In the genomic region with DNA sequence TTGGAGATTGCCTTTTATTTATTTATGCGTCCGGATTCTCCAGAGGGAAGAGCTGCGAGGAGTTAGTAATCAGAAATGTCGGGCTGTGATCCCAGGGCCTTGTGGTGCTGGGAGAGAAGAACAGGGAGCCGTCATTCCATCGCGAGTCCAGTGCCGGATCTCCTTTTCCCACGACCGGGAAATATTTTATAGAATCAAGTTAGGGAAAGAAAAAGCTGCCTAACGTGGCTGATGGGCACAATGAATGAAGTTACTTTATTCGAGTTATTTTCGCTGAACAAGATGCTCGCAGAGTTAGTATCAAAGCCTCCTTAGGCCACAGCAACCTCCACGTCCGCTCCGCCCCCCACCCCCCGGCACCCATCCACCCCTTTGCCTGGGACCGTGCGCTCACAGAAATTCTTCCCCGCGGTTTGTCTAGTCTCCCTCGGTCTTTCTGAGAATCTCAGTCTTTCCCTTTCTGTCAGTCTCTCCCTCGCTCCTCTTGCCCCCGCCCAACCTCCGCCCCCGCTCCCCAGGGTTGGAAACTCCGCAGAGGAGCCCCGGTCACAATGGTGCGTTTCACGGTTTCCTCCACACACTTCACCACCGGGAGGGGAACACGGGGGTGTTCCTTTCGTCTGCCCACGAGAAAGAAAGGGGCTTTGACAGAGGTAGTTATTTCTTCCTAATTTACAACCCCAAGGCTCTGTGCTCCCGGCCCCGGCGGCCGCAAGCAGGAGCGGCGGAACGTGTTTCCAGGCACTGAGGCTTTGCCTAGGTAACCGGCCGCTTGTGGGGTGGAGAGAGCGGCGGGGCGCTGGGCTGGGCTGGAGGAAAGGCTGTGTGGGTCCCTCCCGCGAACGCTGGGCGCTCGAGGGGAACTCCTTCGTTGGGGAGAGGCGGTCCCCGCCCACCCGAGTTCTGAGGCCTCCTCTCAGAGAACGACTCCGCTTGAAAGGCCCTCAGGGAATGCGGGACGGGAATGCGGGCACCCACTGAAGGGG, we compare ENCODE assay signal across 8 cellular contexts. TPM values are rescaled to one million over a fixed set of nuclear protein-coding genes. Genes with fewer than 3 reads are reported as not detected.
DNase-seq lines count a peak whose midpoint lies in the region; ATAC-seq, FAIRE-seq and TF ChIP-seq lines count a peak whose summit lies in the region.

No MANE protein-coding gene starts in this region.

- H3K27ac Mint-ChIP-seq in activated CD4-positive, alpha-beta T cell treated with anti-CD3 and anti-CD28 coated beads for 36 hours: peak overlapping the region; percentile 69

- H4K20me1 ChIP-seq in BLaER1: peaks cover 46% of the 10 kb centered on the region

- no peak for TF ChIP-seq CTCF in coronary artery (IDR thresholded peaks at IDR 0.05)

- peak overlapping the region; percentile 92 for H3K4me2 ChIP-seq in BLaER1

- no peak for ATAC-seq in activated CD4-positive, alpha-beta T cell treated with anti-CD3 and anti-CD28 coated beads for 36 hours
- ATAC-seq in HG02763 (IDR thresholded peaks at IDR 0.05; ENCODE audit: unreplicated experiment) (no peak), GM21367 (IDR thresholded peaks at IDR 0.05; ENCODE audit: unreplicated experiment) (no peak)

- CTCF ChIA-PET in activated CD4-positive, alpha-beta T cell treated with anti-CD3 and anti-CD28 coated beads for 36 hours (lab: Charles Lee): interaction anchor here (0.7 to 2.9 kb wide), 13 partner anchors 10 to 661 kb away, joined by 3 to 16 read pairs (median 4); no protein-coding TSS in a partner anchor

- peaks cover 44% of the 10 kb centered on the region for H3K36me3 Mint-ChIP-seq in activated CD4-positive, alpha-beta T cell treated with anti-CD3 and anti-CD28 coated beads for 36 hours (ENCODE audit: low read depth)

- peaks cover 8% of the 10 kb centered on the region for H3K27me3 Mint-ChIP-seq in activated CD4-positive, alpha-beta T cell treated with anti-CD3 and anti-CD28 coated beads for 36 hours

- POLR2A ChIA-PET in activated CD4-positive, alpha-beta T cell treated with anti-CD3 and anti-CD28 coated beads for 36 hours (lab: Charles Lee): interaction anchor here (1.0 kb wide), 1 partner anchor 83 kb away, joined by 3 read pairs; no protein-coding TSS in a partner anchor

- H3K9me3 Mint-ChIP-seq in activated CD4-positive, alpha-beta T cell treated with anti-CD3 and anti-CD28 coated beads for 36 hours (ENCODE audit: low read depth): no peaks in the 10 kb centered on the region

- no peak for FAIRE-seq in HTR-8/SVneo (lab: Jason Lieb, UNC)

- H3K27ac ChIP-seq in BLaER1: no peak overlapping the region
- H3K27ac ChIP-seq in coronary artery: peak overlapping the region; percentile 93 to 99

- intact Hi-C loops in activated CD4-positive, alpha-beta T cell treated with anti-CD3 and anti-CD28 coated beads for 36 hours (cut with DNase I, micrococcal nuclease): loop anchor here (1.0 to 10.0 kb wide), 14 partner anchors 15 to 1711 kb away; a partner anchor contains a TSS

- no peaks in the 10 kb centered on the region for H3K9me3 ChIP-seq in BLaER1

- H3K4me3 ChIP-seq in BLaER1 (peak overlapping the region; percentile 84), coronary artery (peak overlapping the region; percentile 83)

- peaks cover 68% of the 10 kb centered on the region for H3K27me3 ChIP-seq in BLaER1

- no peak overlapping the region for H3K9ac ChIP-seq in BLaER1

- H3K4me3 Mint-ChIP-seq in activated CD4-positive, alpha-beta T cell treated with anti-CD3 and anti-CD28 coated beads for 36 hours: peak overlapping the region; percentile 88

- H3K4me1 ChIP-seq in BLaER1: peaks cover 38% of the 10 kb centered on the region

- H3K36me3 ChIP-seq in BLaER1: no peaks in the 10 kb centered on the region

- H3K4me1 Mint-ChIP-seq in activated CD4-positive, alpha-beta T cell treated with anti-CD3 and anti-CD28 coated beads for 36 hours: peaks cover 47% of the 10 kb centered on the region

- DNase-seq in HTR-8/SVneo (ENCODE audit: insufficient read length, low spot score): peak; percentile 17
- DNase-seq in activated CD4-positive, alpha-beta T cell treated with anti-CD3 and anti-CD28 coated beads for 36 hours: peak; percentile 88
- DNase-seq in coronary artery (ENCODE audit: low spot score): peak; percentile 79
- peak; percentile 57 for DNase-seq in medulla oblongata (ENCODE audit: extremely low spot score)
- peak; percentile 78 to 89 (median 83) for DNase-seq in stimulated activated CD4-positive, alpha-beta T cell treated with anti-CD3 and anti-CD28 coated beads, TNF-alpha, amount 100 ng/mL, for 4 hours (ENCODE audit: low read depth in 3 of 3)

RNA-seq across cellular contexts. Expression of a gene that starts 2.0 kb away (rescaled TPM):
- total RNA-seq in activated CD4-positive, alpha-beta T cell treated with anti-CD3 and anti-CD28 coated beads for 36 hours: 10 to 100 TPM; 26.7 to 27.5 TPM

Comparison
In these comparisons a context has a peak if more than half of its experiments do, and no peak if none do; other contexts are left out.
1. DNase-seq: peak in every context shown above with its lines; median percentile 88 in activated CD4-positive, alpha-beta T cell treated with anti-CD3 and anti-CD28 coated beads for 36 hours; 83 in stimulated activated CD4-positive, alpha-beta T cell treated with anti-CD3 and anti-CD28 coated beads, TNF-alpha, amount 100 ng/mL, for 4 hours; 79 in coronary artery; 57 in medulla oblongata; 17 in HTR-8/SVneo.